ENCODE assay signal across 15 cellular contexts in genomic region chr4:15891312-15891711, GRCh38. TPM values are rescaled to one million over a fixed set of nuclear protein-coding genes. Genes with fewer than 3 reads are reported as not detected.
DNase-seq lines count a peak whose midpoint lies in the region; ATAC-seq, FAIRE-seq and TF ChIP-seq lines count a peak whose summit lies in the region.
"Had no signal": no experiment of that assay in that cellular context is flagged by ENCODE, and none has a peak within 500 bp of the region (broad histone marks: within the 10 kb centered on the region; RNA-seq: fewer than 3 reads in every experiment).

No MANE protein-coding gene starts in this region.

- intact Hi-C loops in lower leg skin (cut with DNase I; ENCODE audit: low total_unique reads), result no loop called here

- 20 to 25% methylated on average over 4 of the region's 4 CpGs for WGBS in lower leg skin, 2 donors

- DNase-seq in naive B cell, result no peak
- no peak for DNase-seq in RKO (ENCODE audit: low spot score)
- DNase-seq in RCC 7860 (ENCODE audit: low spot score), result no peak
- no peak for DNase-seq in NCI-H510A (lab: John Stamatoyannopoulos, UW)
- no peak for DNase-seq in lower leg skin (ENCODE audit: low spot score in 2 of 2)
- DNase-seq: activated T-cell treated with anti-CD3 and anti-CD28 coated beads, Interleukin-2, amount 50 U/mL, for 72 hours; body of pancreas; GOT3; heart right ventricle had no signal

- no peaks in the 10 kb centered on the region for H3K27me3 Mint-ChIP-seq in naive B cell

- no peak for TF ChIP-seq CTCF in lower leg skin (IDR thresholded peaks at IDR 0.05)

- no peak overlapping the region for H3K27ac Mint-ChIP-seq in naive B cell
- H3K27ac Mint-ChIP-seq: activated T-cell treated with anti-CD3 and anti-CD28 coated beads, Interleukin-2, amount 50 U/mL, for 72 hours; stimulated activated effector memory CD8-positive, alpha-beta T cell treated with anti-CD3 and anti-CD28 coated beads, Interleukin-12 subunit alpha, Interleukin-12 subunit beta, amount 100 ng/mL, for 72 hours had no signal

- no peaks in the 10 kb centered on the region for H3K36me3 Mint-ChIP-seq in naive B cell
- H3K36me3 Mint-ChIP-seq: stimulated activated effector memory CD8-positive, alpha-beta T cell treated with anti-CD3 and anti-CD28 coated beads, Interleukin-12 subunit alpha, Interleukin-12 subunit beta, amount 100 ng/mL, for 72 hours had no signal

- no peak for FAIRE-seq in RCC 7860 (lab: Jason Lieb, UNC)

- peak overlapping the region in 2 of 8 donors; percentile 8 to 51 for H3K4me3 Mint-ChIP-seq in naive B cell
- H3K4me3 Mint-ChIP-seq: activated T-cell treated with anti-CD3 and anti-CD28 coated beads, Interleukin-2, amount 50 U/mL, for 72 hours; stimulated activated effector memory CD8-positive, alpha-beta T cell treated with anti-CD3 and anti-CD28 coated beads, Interleukin-12 subunit alpha, Interleukin-12 subunit beta, amount 100 ng/mL, for 72 hours had no signal

- no peak overlapping the region for H3K4me3 ChIP-seq in lower leg skin (ENCODE audit: low read depth, poor library complexity, severe bottlenecking)
- H3K4me3 ChIP-seq: body of pancreas, heart right ventricle had no signal

- H3K9me3 Mint-ChIP-seq in naive B cell, result peaks cover 0 to 2% (median 0%) of the 10 kb centered on the region in 7 donors
- H3K9me3 Mint-ChIP-seq: activated T-cell treated with anti-CD3 and anti-CD28 coated beads, Interleukin-2, amount 50 U/mL, for 72 hours; stimulated activated effector memory CD8-positive, alpha-beta T cell treated with anti-CD3 and anti-CD28 coated beads, Interleukin-12 subunit alpha, Interleukin-12 subunit beta, amount 100 ng/mL, for 72 hours had no signal

- H3K4me1 Mint-ChIP-seq in naive B cell, result peaks cover 15 to 21% (median 21%) of the 10 kb centered on the region in 3 donors
- H3K4me1 Mint-ChIP-seq: stimulated activated effector memory CD8-positive, alpha-beta T cell treated with anti-CD3 and anti-CD28 coated beads, Interleukin-12 subunit alpha, Interleukin-12 subunit beta, amount 100 ng/mL, for 72 hours had no signal

- TF ChIP-seq POLR2A in lower leg skin (IDR thresholded peaks at IDR 0.05), result no peak

- peak; percentile 78 for ATAC-seq in GM18511 (IDR thresholded peaks at IDR 0.05; ENCODE audit: unreplicated experiment)
- peak; percentile 81 for ATAC-seq in GM21717 (IDR thresholded peaks at IDR 0.05; ENCODE audit: unreplicated experiment)
- ATAC-seq in HG03378 (IDR thresholded peaks at IDR 0.05; ENCODE audit: unreplicated experiment), result peak; percentile 80
- ATAC-seq in naive B cell (ENCODE audit: low read depth in 2 of 2), result peak; percentile 67 to 69
- ATAC-seq: activated T-cell treated with anti-CD3 and anti-CD28 coated beads, Interleukin-2, amount 50 U/mL, for 72 hours; body of pancreas; heart right ventricle; stimulated activated effector memory CD8-positive, alpha-beta T cell treated with anti-CD3 and anti-CD28 coated beads, Interleukin-12 subunit alpha, Interleukin-12 subunit beta, amount 100 ng/mL, for 72 hours had no signal

RNA-seq across cellular contexts. Expression of gene FGFBP1, which starts 47.2 kb away (rescaled TPM):
- polyA plus RNA-seq in naive B cell (ENCODE audit: low read depth in 6 of 6), result not detected
- total RNA-seq in lower leg skin, result 100 to 1,000 TPM in 2 of 4 donors, 10 to 100 TPM in 2; 42.3 to 141 (median 78.5) TPM
- total RNA-seq: activated T-cell treated with anti-CD3 and anti-CD28 coated beads, Interleukin-2, amount 50 U/mL, for 72 hours; body of pancreas; heart right ventricle; liver; SK-MEL-5 had no signal
- polyA plus RNA-seq: liver had no signal
